8 cellular contexts compared by ENCODE assay signal in the genomic region with DNA sequence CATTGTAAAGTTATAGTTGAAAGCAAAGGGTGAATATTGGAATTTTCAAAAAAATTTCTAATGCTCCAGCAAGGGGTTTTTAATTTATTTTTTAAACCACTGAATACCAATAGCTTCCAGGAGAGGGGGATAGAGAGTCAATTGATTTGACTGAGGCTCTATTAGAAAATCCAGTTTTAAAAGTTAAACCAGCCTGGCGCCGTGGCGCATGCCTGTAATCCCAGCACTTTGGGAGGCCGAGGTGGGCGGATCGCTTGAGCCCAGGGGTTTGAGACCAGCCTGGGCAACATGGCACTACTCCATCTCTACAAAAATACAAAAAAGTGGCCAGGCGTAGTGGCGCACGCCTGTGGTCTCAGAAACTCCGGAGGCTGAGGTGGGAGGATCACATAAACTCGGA.
DNase-seq lines count a peak whose midpoint lies in the region; ATAC-seq, FAIRE-seq and TF ChIP-seq lines count a peak whose summit lies in the region.

No MANE protein-coding gene starts in this region.

- H3K27ac ChIP-seq in heart left ventricle (no peak overlapping the region), smooth muscle cell (ENCODE audit: low read depth) (no peak overlapping the region)

- no peaks in the 10 kb centered on the region for H3K79me2 ChIP-seq in smooth muscle cell (ENCODE audit: low read depth)

- H3K9me3 ChIP-seq in heart left ventricle (no peaks in the 10 kb centered on the region), smooth muscle cell (replicated peaks; ENCODE audit: low read depth) (no peaks in the 10 kb centered on the region)

- H4K20me1 ChIP-seq in smooth muscle cell (ENCODE audit: low read depth): no peaks in the 10 kb centered on the region

- H3K27me3 ChIP-seq in heart left ventricle: no peaks in the 10 kb centered on the region
- no peaks in the 10 kb centered on the region for H3K27me3 ChIP-seq in smooth muscle cell (ENCODE audit: low read depth)

- H3K4me2 ChIP-seq in smooth muscle cell: peak overlapping the region; percentile 24

- H3K9ac ChIP-seq in smooth muscle cell (ENCODE audit: low read depth): no peak overlapping the region

- intact Hi-C loops in heart left ventricle (cut with DNase I): loop anchor here in 9 of 10 donors (2.0 to 10.0 kb wide), 11 partner anchors 257 to 553 kb away; no protein-coding TSS in a partner anchor

- DNase-seq in AG09319 (ENCODE audit: extremely low read depth, low read depth) (no peak), GM18507 (ENCODE audit: extremely low spot score, insufficient read length, low read depth) (no peak), heart left ventricle (peak in 1 of 5 donors; percentile 23), smooth muscle cell (lab: John Stamatoyannopoulos, UW; ENCODE audit: unreplicated experiment) (no peak), NCI-H2196 (lab: John Stamatoyannopoulos, UW; ENCODE audit: unreplicated experiment) (no peak)
- no peak for DNase-seq in stimulated activated CD4-positive, alpha-beta T cell treated with anti-CD3 and anti-CD28 coated beads, Interleukin-2, amount 100 ng/mL, for 24 hours

- peak overlapping the region in 1 of 12 donors; percentile 23 for H3K4me3 ChIP-seq in heart left ventricle
- no peak overlapping the region for H3K4me3 ChIP-seq in smooth muscle cell

- peak; percentile 52 for FAIRE-seq in GM18507 (lab: Jason Lieb, UNC)

- 54 to 60% (median 59%) methylated on average over 11 of the region's 11 CpGs for WGBS in heart left ventricle, 4 donors
- 43% methylated on average over 11 of the region's 11 CpGs for WGBS in smooth muscle cell (ENCODE audit: low lambda C conversion rate)

- TF ChIP-seq CTCF in AG09319 (IDR thresholded peaks at IDR 0.05; ENCODE audit: low read depth, low read length) (peak; percentile 47), heart left ventricle (IDR thresholded peaks at IDR 0.05) (peak; percentile 58 to 78 (median 68)), smooth muscle cell (IDR thresholded peaks at IDR 0.05; ENCODE audit: borderline replicate concordance, insufficient read depth, poor library complexity, severe bottlenecking) (peak; percentile 77)

- H2AFZ ChIP-seq in smooth muscle cell (ENCODE audit: low read depth): no peak overlapping the region

- TF ChIP-seq POLR2A in heart left ventricle (IDR thresholded peaks at IDR 0.05): no peak

- peak; percentile 64 for ATAC-seq in SK-N-SH treated with all-trans-retinoic acid at 6 μM for 48 hours
- ATAC-seq in heart left ventricle: no peak
- ATAC-seq in GM18870 (IDR thresholded peaks at IDR 0.05; ENCODE audit: unreplicated experiment): no peak

- no peaks in the 10 kb centered on the region for H3F3A ChIP-seq in smooth muscle cell (ENCODE audit: low read depth)

- H3K36me3 ChIP-seq in heart left ventricle (no peaks in the 10 kb centered on the region), smooth muscle cell (ENCODE audit: low read depth) (no peaks in the 10 kb centered on the region)

- H3K4me1 ChIP-seq in heart left ventricle (peaks cover 0 to 8% (median 0%) of the 10 kb centered on the region in 12 donors), smooth muscle cell (ENCODE audit: low read depth) (peaks cover 16% of the 10 kb centered on the region)

TF ChIP-seq in SK-N-SH treated with all-trans-retinoic acid at 6 μM for 48 hours, 23 proteins besides CTCF, POLR2A, EP300 and RAD21:
- no peak for TF ChIP-seq ZFP3 (CRISPR knock-in tag; IDR thresholded peaks at IDR 0.05)
- no peak for TF ChIP-seq OSR1 (CRISPR knock-in tag; IDR thresholded peaks at IDR 0.05)
- TF ChIP-seq ESRRG (CRISPR knock-in tag; IDR thresholded peaks at IDR 0.05): no peak
- TF ChIP-seq PATZ1 (CRISPR knock-in tag; IDR thresholded peaks at IDR 0.05; ENCODE audit: borderline replicate concordance): no peak
TF ChIP-seq in SK-N-SH treated with all-trans-retinoic acid at 6 μM for 48 hours: peak in this region for 0.
